8 cellular contexts compared by ENCODE assay signal in genomic region chr17:80035937-80036714, GRCh38. TPM values are rescaled to one million over a fixed set of nuclear protein-coding genes. Genes with fewer than 3 reads are reported as not detected.
DNase-seq lines count a peak whose midpoint lies in the region; ATAC-seq lines count a peak whose summit lies in the region.

Gene CCDC40, plus strand, starts transcription at chr17:80036642. Its CDS starts 21 bp downstream, at chr17:80036663.

- no peaks in the 10 kb centered on the region for H3K36me3 Mint-ChIP-seq in activated CD4-positive, alpha-beta T cell treated with anti-CD3 and anti-CD28 coated beads, Interleukin-2, amount 10 ng/mL, durations not matched to agents 24 days and 14 days (ENCODE audit: low read depth)

- intact Hi-C loops in activated CD4-positive, alpha-beta T cell treated with anti-CD3 and anti-CD28 coated beads, Interleukin-2, amount 10 ng/mL, durations not matched to agents 24 days and 14 days (cut with micrococcal nuclease), result loop anchor here (2.0 to 5.0 kb wide), 2 partner anchors 27 to 239 kb away; partner anchors contain the start of gene CBX8

- H3K9me3 Mint-ChIP-seq in activated CD4-positive, alpha-beta T cell treated with anti-CD3 and anti-CD28 coated beads, Interleukin-2, amount 10 ng/mL, durations not matched to agents 24 days and 14 days, result no peaks in the 10 kb centered on the region

- H3K4me3 Mint-ChIP-seq in activated CD4-positive, alpha-beta T cell treated with anti-CD3 and anti-CD28 coated beads, Interleukin-2, amount 10 ng/mL, durations not matched to agents 24 days and 14 days, result peak within 1 kb of the TSS; percentile 88

- peaks cover 7% of the 10 kb centered on the region for H3K4me1 Mint-ChIP-seq in activated CD4-positive, alpha-beta T cell treated with anti-CD3 and anti-CD28 coated beads, Interleukin-2, amount 10 ng/mL, durations not matched to agents 24 days and 14 days

- H3K27ac Mint-ChIP-seq in activated CD4-positive, alpha-beta T cell treated with anti-CD3 and anti-CD28 coated beads, Interleukin-2, amount 10 ng/mL, durations not matched to agents 24 days and 14 days, result peak within 1 kb of the TSS; percentile 90

- ATAC-seq in HG02973 (IDR thresholded peaks at IDR 0.05; ENCODE audit: unreplicated experiment), result peak; percentile 48
- peak; percentile 92 for ATAC-seq in left lobe of liver
- ATAC-seq in GM21717 (IDR thresholded peaks at IDR 0.05; ENCODE audit: unreplicated experiment), result no peak

- peak; percentile 30 for DNase-seq in DMS79 (lab: John Stamatoyannopoulos, UW)
- DNase-seq in NCI-H446 (lab: John Stamatoyannopoulos, UW), result peak; percentile 64 to 83
- DNase-seq in activated CD4-positive, alpha-beta T cell treated with anti-CD3 and anti-CD28 coated beads, Interleukin-2, amount 10 ng/mL, durations not matched to agents 24 days and 14 days, result peak; percentile 95
- DNase-seq in dedifferentiated amniotic fluid mesenchymal stem cell (ENCODE audit: extremely low spot score), result peak; percentile 67
- peak; percentile 90 for DNase-seq in left lobe of liver (ENCODE audit: low spot score)
- peak; percentile 64 for DNase-seq in stimulated activated CD4-positive, alpha-beta T cell treated with anti-CD3 and anti-CD28 coated beads, Interleukin-1b, Interleukin-23, amount 100 ng/mL, for 48 hours

- H3K27me3 Mint-ChIP-seq in activated CD4-positive, alpha-beta T cell treated with anti-CD3 and anti-CD28 coated beads, Interleukin-2, amount 10 ng/mL, durations not matched to agents 24 days and 14 days, result peaks cover 54% of the 10 kb centered on the region

RNA-seq across cellular contexts. Expression of gene CCDC40, which starts in this region (rescaled TPM):
- total RNA-seq in activated CD4-positive, alpha-beta T cell treated with anti-CD3 and anti-CD28 coated beads, Interleukin-2, amount 10 ng/mL, durations not matched to agents 24 days and 14 days, result 0.37 and 0.54 TPM in 2 replicates
- 6.8 TPM for total RNA-seq in left lobe of liver

Comparison
In these comparisons a context has a peak if more than half of its experiments do, and no peak if none do; other contexts are left out.
1. Peak in DNase-seq in activated CD4-positive, alpha-beta T cell treated with anti-CD3 and anti-CD28 coated beads, Interleukin-2, amount 10 ng/mL, durations not matched to agents 24 days and 14 days; RNA of the gene not detected or under 1 TPM.
2. DNase-seq: peak in every context shown above with its lines; median percentile 95 in activated CD4-positive, alpha-beta T cell treated with anti-CD3 and anti-CD28 coated beads, Interleukin-2, amount 10 ng/mL, durations not matched to agents 24 days and 14 days; 90 in left lobe of liver; 74 in NCI-H446; 67 in dedifferentiated amniotic fluid mesenchymal stem cell; 64 in stimulated activated CD4-positive, alpha-beta T cell treated with anti-CD3 and anti-CD28 coated beads, Interleukin-1b, Interleukin-23, amount 100 ng/mL, for 48 hours; 30 in DMS79.